In genomic region chr20:62300319-62300718, GRCh38 we compare ENCODE assay signal across 25 cellular contexts. TPM values are rescaled to one million over a fixed set of nuclear protein-coding genes. Genes with fewer than 3 reads are reported as not detected.
DNase-seq lines count a peak whose midpoint lies in the region; ATAC-seq, FAIRE-seq and TF ChIP-seq lines count a peak whose summit lies in the region.
"Had no signal": no experiment of that assay in that cellular context is flagged by ENCODE, and none has a peak within 500 bp of the region (broad histone marks: within the 10 kb centered on the region; RNA-seq: fewer than 3 reads in every experiment).

No MANE protein-coding gene starts in this region.

- TF ChIP-seq RAD21 in HepG2 (CRISPR knock-in tag; IDR thresholded peaks at IDR 0.05) = no peak

- FAIRE-seq in HepG2 (lab: Jason Lieb, UNC) = no peak
- FAIRE-seq: A204.1, G401.6 had no signal

- ATAC-seq in HepG2 (no peak), right lobe of liver (no peak), GM19467 (IDR thresholded peaks at IDR 0.05; ENCODE audit: unreplicated experiment) (no peak)
- ATAC-seq: GM23338 had no signal

- H3K9me3 ChIP-seq in HepG2 (ENCODE audit: low read length) (no peaks in the 10 kb centered on the region), right lobe of liver (no peaks in the 10 kb centered on the region)
- H3K9me3 ChIP-seq: BLaER1 treated with 17β-estradiol and CSF1 and Interleukin-3, amounts not matched to agents 10 nM and 100 nM had no signal

- WGBS in HepG2 (ENCODE audit: low lambda C conversion rate) = 84% methylated on average over 11 of the region's 11 CpGs
- no CpG with 5 or more reads among the region's 11 CpGs for WGBS in right lobe of liver (ENCODE audit: insufficient coverage, low coverage, low lambda C conversion rate, missing lambda C conversion rate)

- intact Hi-C loops in HepG2 (cut with micrococcal nuclease; ENCODE audit: unreplicated experiment) (no loop called here), right lobe of liver (cut with DNase I) (loop anchor here in 1 of 2 donors (5.0 to 10.0 kb wide), 2 partner anchors 54 to 77 kb away; no protein-coding TSS in a partner anchor), dorsolateral prefrontal cortex (cut with DNase I) (loop anchor here (5.0 kb wide), 3 partner anchors 63 to 158 kb away; partner anchors contain the start of genes MTG2 (in 2 of the 2), OSBPL2 (in 1 of the 2), PSMA7 (in 1 of the 2) and SS18L1 (in 1 of the 2)), posterior cingulate gyrus (cut with DNase I) (loop anchor here (5.0 kb wide), 1 partner anchor 67 kb away; the partner anchor contains the start of gene LAMA5)

- H3K79me2 ChIP-seq in HepG2 (ENCODE audit: insufficient read depth, low read length) = peaks cover 23% of the 10 kb centered on the region

- TF ChIP-seq POLR2A in HepG2 (IDR thresholded peaks at IDR 0.05; ENCODE audit: insufficient read depth in 1 of 2, low read depth in 2 of 2, low read length in 2 of 2) (0 out of 4 replicates have a peak, but pooled peaks of 1 of the 2 experiments have one; percentile 3), right lobe of liver (IDR thresholded peaks at IDR 0.05) (no peak)

- H3K27ac ChIP-seq in HepG2 (ENCODE audit: extremely low read length, insufficient read depth, low read length) (peak overlapping the region; percentile 20), right lobe of liver (no peak overlapping the region), VCaP (peak overlapping the region; percentile 98; the same call in 1 of the 2 replicates), dorsolateral prefrontal cortex (peak overlapping the region in 38 of 59 donors; percentile 15 to 98 (median 94)), caudate nucleus (ENCODE audit: low read depth, low read length) (no peak overlapping the region)
- H3K27ac ChIP-seq: BLaER1 treated with 17β-estradiol and CSF1 and Interleukin-3, amounts not matched to agents 10 nM and 100 nM had no signal

- no peak overlapping the region for H3K4me3 ChIP-seq in HepG2 (replicated peaks in 1 of 3; ENCODE audit: insufficient read depth in 1 of 3, low read depth in 2 of 3, low read length in 3 of 3)
- H3K4me3 ChIP-seq in right lobe of liver = no peak overlapping the region
- H3K4me3 ChIP-seq in dorsolateral prefrontal cortex = no peak overlapping the region
- H3K4me3 ChIP-seq: BLaER1 treated with 17β-estradiol and CSF1 and Interleukin-3, amounts not matched to agents 10 nM and 100 nM; GM23338 had no signal

- CTCF ChIA-PET in HepG2 (lab: Yijun Ruan, JAX; ENCODE audit: low intra/inter-chr PET ratio, low total read pairs) = interaction anchor here (1.4 to 6.1 kb wide), 4 partner anchors 68 to 196 kb away, joined by 4 to 73 read pairs (median 34); no protein-coding TSS in a partner anchor

- peaks cover 7 to 17% of the 10 kb centered on the region in 2 experiments for H3K36me3 ChIP-seq in HepG2 (replicated peaks in 1 of 2; ENCODE audit: control insufficient read depth in 1 of 2, insufficient read depth in 2 of 2, low read length in 2 of 2)
- peaks cover 0 to 14% (median 5%) of the 10 kb centered on the region in 4 donors for H3K36me3 ChIP-seq in right lobe of liver

- H3K4me1 ChIP-seq in HepG2 (ENCODE audit: insufficient read depth, low read length) = peaks cover 44% of the 10 kb centered on the region
- peaks cover 0 to 41% (median 20%) of the 10 kb centered on the region in 4 donors for H3K4me1 ChIP-seq in right lobe of liver

- no peaks in the 10 kb centered on the region; a peak in 1 of 5 replicates for H3K27me3 ChIP-seq in HepG2 (ENCODE audit: control insufficient read depth in 1 of 2, insufficient read depth in 2 of 2, low read length in 2 of 2)
- no peaks in the 10 kb centered on the region for H3K27me3 ChIP-seq in right lobe of liver
- H3K27me3 ChIP-seq in dorsolateral prefrontal cortex = no peaks in the 10 kb centered on the region
- H3K27me3 ChIP-seq: BLaER1 treated with 17β-estradiol and CSF1 and Interleukin-3, amounts not matched to agents 10 nM and 100 nM had no signal

- no peak overlapping the region for H3K9ac ChIP-seq in HepG2 (ENCODE audit: insufficient read depth, low read depth, low read length)

- in situ Hi-C loops in HepG2 (cut with HindIII; ENCODE audit: extremely low pct_ligation_motif_present, low pct_unique_long_range_greater_than_20kb) = loop anchor here (5.0 kb wide), 1 partner anchor 67 kb away; the partner anchor contains the start of gene LAMA5

- POLR2A ChIA-PET in HepG2 (lab: Yijun Ruan, JAX) = interaction anchor here (1.4 to 2.3 kb wide), 4 partner anchors 68 to 86 kb away, joined by 5 to 17 read pairs (median 6); partner anchors contain the start of gene RPS21

- H2AFZ ChIP-seq in HepG2 (ENCODE audit: low read length) = no peak overlapping the region
- H2AFZ ChIP-seq: GM23338 had no signal

- no peak for TF ChIP-seq CTCF in HepG2 (CRISPR knock-in tag; IDR thresholded peaks at IDR 0.05)
- no peak for TF ChIP-seq CTCF in right lobe of liver (IDR thresholded peaks at IDR 0.05)
- no peak for TF ChIP-seq CTCF in VCaP (conservative IDR thresholded peaks at IDR 0.05)
- no peak for TF ChIP-seq CTCF in dorsolateral prefrontal cortex (IDR thresholded peaks at IDR 0.05 in 54 of 56, conservative IDR thresholded peaks at IDR 0.05 in 2 of 56; ENCODE audit: low read depth in 1 of 56, partially characterized antibody in 56 of 56)

- H4K20me1 ChIP-seq in HepG2 (ENCODE audit: insufficient read depth, low read length) = peaks cover 20% of the 10 kb centered on the region

- BruUV-seq in HepG2 (replicated peaks; lab: Mats Ljungman, UMichigan) = no TSS peak

- H3K4me2 ChIP-seq in HepG2 (ENCODE audit: low read depth, low read length) = no peak overlapping the region
- H3K4me2 ChIP-seq: GM23338 had no signal

- no peak for TF ChIP-seq EP300 in HepG2 (IDR thresholded peaks at IDR 0.05; ENCODE audit: low read depth in 2 of 2, low read length in 2 of 2)
- TF ChIP-seq EP300 in HepG2 (CRISPR knock-in tag; IDR thresholded peaks at IDR 0.05; ENCODE audit: borderline replicate concordance) = no peak

- DNase-seq in HepG2 (ENCODE audit: low spot score) (no peak), right lobe of liver (no peak), dorsolateral prefrontal cortex (no peak), posterior cingulate gyrus (no peak), caudate nucleus (lab: John Stamatoyannopoulos, UW) (no peak), NCI-H748 (lab: John Stamatoyannopoulos, UW; ENCODE audit: unreplicated experiment) (no peak)
- DNase-seq: CD4-positive, alpha-beta T cell; DMS53; HCEC 1CT; Kasumi-1; NCI-H1105 treated with DMSO at 0.1 percent for 48 hours; NCI-H146; NCI-H1930; NCI-H446; NCI-H524 treated with DMSO at 0.1 percent for 48 hours; NCI-H82; NK-92 treated with Interleukin-12 subunit alpha and Interleukin-12 subunit beta, amount 100 ng/mL, for 24 hours; RPMI8226; SHP77 treated with DMSO at 0.1 percent for 48 hours had no signal

TF ChIP-seq in HepG2, 621 proteins besides CTCF, POLR2A, EP300 and RAD21 (continues in another document):
- TF ChIP-seq POLR2G (IDR thresholded peaks at IDR 0.05; ENCODE audit: low read depth, low read length) (peak; percentile 50; the same call in 1 of the 2 replicates), ZNF225 (CRISPR knock-in tag; IDR thresholded peaks at IDR 0.05) (no peak)
- TF ChIP-seq, protein P1, sequence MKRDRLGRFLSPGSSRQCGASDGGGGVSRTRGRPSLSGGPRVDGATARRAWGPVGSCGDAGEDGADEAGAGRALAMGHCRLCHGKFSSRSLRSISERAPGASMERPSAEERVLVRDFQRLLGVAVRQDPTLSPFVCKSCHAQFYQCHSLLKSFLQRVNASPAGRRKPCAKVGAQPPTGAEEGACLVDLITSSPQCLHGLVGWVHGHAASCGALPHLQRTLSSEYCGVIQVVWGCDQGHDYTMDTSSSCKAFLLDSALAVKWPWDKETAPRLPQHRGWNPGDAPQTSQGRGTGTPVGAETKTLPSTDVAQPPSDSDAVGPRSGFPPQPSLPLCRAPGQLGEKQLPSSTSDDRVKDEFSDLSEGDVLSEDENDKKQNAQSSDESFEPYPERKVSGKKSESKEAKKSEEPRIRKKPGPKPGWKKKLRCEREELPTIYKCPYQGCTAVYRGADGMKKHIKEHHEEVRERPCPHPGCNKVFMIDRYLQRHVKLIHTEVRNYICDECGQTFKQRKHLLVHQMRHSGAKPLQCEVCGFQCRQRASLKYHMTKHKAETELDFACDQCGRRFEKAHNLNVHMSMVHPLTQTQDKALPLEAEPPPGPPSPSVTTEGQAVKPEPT (CRISPR knock-in tag; IDR thresholded peaks at IDR 0.05; ENCODE audit: low read depth) = 0 out of 2 replicates have a peak, but pooled peaks have one; percentile 29

RNA-seq across cellular contexts. Expression of gene ADRM1, which starts 2.5 kb away (rescaled TPM):
- total RNA-seq in HepG2 (2016; rRNA removed; fragmentation: Illumina TruSeq; extraction: Trizol) = 143 and 154 TPM in 2 replicates
- 51.6 and 53.2 TPM in 2 replicates for total RNA-seq in HepG2 (2016; cell fraction: cytosol; rRNA removed; fragmentation: Illumina TruSeq; extraction: Trizol; ENCODE audit: low read depth)
- total RNA-seq in HepG2 (2016; cell fraction: insoluble cytoplasmic fraction; rRNA removed; fragmentation: Illumina TruSeq; extraction: Trizol) = 149 and 159 TPM in 2 replicates
- 59.3 and 62.8 TPM in 2 replicates for total RNA-seq in HepG2 (2016; cell fraction: membrane; rRNA removed; fragmentation: Illumina TruSeq; extraction: Trizol)
- total RNA-seq in HepG2 (2016; cell fraction: nucleus; rRNA removed; fragmentation: Illumina TruSeq; extraction: Trizol) = 76.2 and 86.5 TPM in 2 replicates
- 92.9 and 106 TPM in 2 replicates for polyA plus RNA-seq in HepG2 (2011; rRNA removed)
- polyA plus RNA-seq in HepG2 (2011; cell fraction: cytosol; rRNA removed) = 90.4 and 144 TPM in 2 replicates
- 158 and 185 TPM in 2 replicates for polyA plus RNA-seq in HepG2 (2011; cell fraction: nucleus; rRNA removed)
- 62.1 and 86.3 TPM in 2 replicates for polyA plus RNA-seq in HepG2 (2012)
- 50.3 and 52.6 TPM in 2 replicates for polyA plus RNA-seq in HepG2 (2016; cell fraction: cytosol; fragmentation: Illumina TruSeq; extraction: Trizol; ENCODE audit: low read depth)
- 185 and 189 TPM in 2 replicates for polyA plus RNA-seq in HepG2 (2016; cell fraction: insoluble cytoplasmic fraction; fragmentation: Illumina TruSeq; extraction: Trizol; ENCODE audit: low read depth)
- 54.2 and 55.6 TPM in 2 replicates for polyA plus RNA-seq in HepG2 (2016; cell fraction: membrane; fragmentation: Illumina TruSeq; extraction: Trizol; ENCODE audit: low read depth)
- polyA plus RNA-seq in HepG2 (2016; cell fraction: nucleus; fragmentation: Illumina TruSeq; extraction: Trizol; ENCODE audit: insufficient read depth, low read depth) = 165 and 171 TPM in 2 replicates
- 92.6 and 107 TPM in 2 replicates for polyA minus RNA-seq in HepG2 (2011; rRNA and poly(A)+ RNA removed; ENCODE audit: low replicate concordance)
- 50.7 and 55.0 TPM in 2 replicates for polyA minus RNA-seq in HepG2 (2011; cell fraction: cytosol; rRNA and poly(A)+ RNA removed)
- 47.2 and 49.4 TPM in 2 replicates for polyA minus RNA-seq in HepG2 (2011; cell fraction: nucleus; rRNA and poly(A)+ RNA removed)
- total RNA-seq in right lobe of liver = 100 to 1,000 TPM in 2 of 6 experiments, 10 to 100 TPM in 4; 49.5 to 139 (median 55.7) TPM
- 10 to 100 TPM; 41.7 to 76.3 (median 60.3) TPM for total RNA-seq in dorsolateral prefrontal cortex

Comparison
In these comparisons a context has a peak if more than half of its experiments do, and no peak if none do; other contexts are left out.
1. H3K27ac ChIP-seq: peak in HepG2 (single experiment), VCaP (single experiment) and dorsolateral prefrontal cortex (38 of 59); none in right lobe of liver (0 of 3) and caudate nucleus (single experiment).